Comparison of ENCODE assay signal across 10 cellular contexts in genomic region chr6:4370066-4370465, GRCh38.
DNase-seq lines count a peak whose midpoint lies in the region; ATAC-seq and TF ChIP-seq lines count a peak whose summit lies in the region.
"Had no signal": no experiment of that assay in that cellular context is flagged by ENCODE, and none has a peak within 500 bp of the region (broad histone marks: within the 10 kb centered on the region; RNA-seq: fewer than 3 reads in every experiment).

No MANE protein-coding gene starts in this region.

- no peaks in the 10 kb centered on the region for H3K9me3 Mint-ChIP-seq in activated CD4-positive, alpha-beta memory T cell treated with anti-CD3 and anti-CD28 coated beads, Interleukin-2, amount 10 ng/mL, durations not matched to agents 7 days and 5 days

- no peaks in the 10 kb centered on the region for H3K9me3 ChIP-seq in left ventricle myocardium inferior (replicated peaks)

- no peaks in the 10 kb centered on the region for H3K27me3 ChIP-seq in left ventricle myocardium inferior (ENCODE audit: low read depth)

- no peak for DNase-seq in left ventricle myocardium inferior
- no peak for DNase-seq in Right ventricle myocardium inferior (ENCODE audit: missing footprints)
- peak; percentile 88 to 91 for DNase-seq in foreskin fibroblast
- DNase-seq in activated CD4-positive, alpha-beta memory T cell treated with anti-CD3 and anti-CD28 coated beads, Interleukin-2, amount 10 ng/mL, durations not matched to agents 7 days and 5 days: no peak
- DNase-seq in stimulated activated CD4-positive, alpha-beta T cell treated with anti-CD3 and anti-CD28 coated beads, Interleukin-4, amount 100 ng/mL, for 1 hour: no peak
- DNase-seq: hippocampal formation; stimulated activated CD4-positive, alpha-beta T cell treated with anti-CD3 and anti-CD28 coated beads, Interleukin-15, amount 100 ng/mL, for 24 hours had no signal

- intact Hi-C loops in left ventricle myocardium inferior (cut with micrococcal nuclease) (no loop called here), Right ventricle myocardium inferior (cut with DNase I) (loop anchor here (2.0 to 5.0 kb wide), 2 partner anchors 33 to 407 kb away; partner anchors contain the start of gene CDYL)

- H3K4me1 Mint-ChIP-seq in activated CD4-positive, alpha-beta memory T cell treated with anti-CD3 and anti-CD28 coated beads, Interleukin-2, amount 10 ng/mL, durations not matched to agents 7 days and 5 days: no peaks in the 10 kb centered on the region

- H3K27ac Mint-ChIP-seq in activated CD4-positive, alpha-beta memory T cell treated with anti-CD3 and anti-CD28 coated beads, Interleukin-2, amount 10 ng/mL, durations not matched to agents 7 days and 5 days: no peak overlapping the region

- H3K36me3 ChIP-seq in left ventricle myocardium inferior: no peaks in the 10 kb centered on the region

- CTCF ChIA-PET in activated CD4-positive, alpha-beta memory T cell treated with anti-CD3 and anti-CD28 coated beads, Interleukin-2, amount 10 ng/mL, durations not matched to agents 7 days and 5 days (lab: Charles Lee): no interaction called here

- ATAC-seq in Right ventricle myocardium inferior (no peak), HG03139 (IDR thresholded peaks at IDR 0.05; ENCODE audit: unreplicated experiment) (no peak), HG03439 (IDR thresholded peaks at IDR 0.05; ENCODE audit: unreplicated experiment) (no peak)

- POLR2A ChIA-PET in activated CD4-positive, alpha-beta memory T cell treated with anti-CD3 and anti-CD28 coated beads, Interleukin-2, amount 10 ng/mL, durations not matched to agents 7 days and 5 days (lab: Charles Lee): no interaction called here

- H3K4me3 ChIP-seq in left ventricle myocardium inferior (no peak overlapping the region), WI38 (ENCODE audit: low read depth, low read length) (peak overlapping the region; percentile 43), foreskin fibroblast (ENCODE audit: low read depth in 1 of 2, low read length in 2 of 2) (no peak overlapping the region)

- TF ChIP-seq CTCF in left ventricle myocardium inferior (IDR thresholded peaks at IDR 0.05; ENCODE audit: borderline replicate concordance): no peak
- no peak for TF ChIP-seq CTCF in WI38 (IDR thresholded peaks at IDR 0.05; ENCODE audit: low read depth, low read length)
- TF ChIP-seq CTCF in foreskin fibroblast (IDR thresholded peaks at IDR 0.05; ENCODE audit: low read depth, low read length): no peak

- no peak overlapping the region for H3K4me3 Mint-ChIP-seq in activated CD4-positive, alpha-beta memory T cell treated with anti-CD3 and anti-CD28 coated beads, Interleukin-2, amount 10 ng/mL, durations not matched to agents 7 days and 5 days

- peak overlapping the region; percentile 84 for H3K27ac ChIP-seq in left ventricle myocardium inferior (replicated peaks)

- peaks cover 51% of the 10 kb centered on the region for H3K4me1 ChIP-seq in left ventricle myocardium inferior

- H3K36me3 Mint-ChIP-seq in activated CD4-positive, alpha-beta memory T cell treated with anti-CD3 and anti-CD28 coated beads, Interleukin-2, amount 10 ng/mL, durations not matched to agents 7 days and 5 days (ENCODE audit: low read depth): no peaks in the 10 kb centered on the region

- no peaks in the 10 kb centered on the region for H3K27me3 Mint-ChIP-seq in activated CD4-positive, alpha-beta memory T cell treated with anti-CD3 and anti-CD28 coated beads, Interleukin-2, amount 10 ng/mL, durations not matched to agents 7 days and 5 days

Comparison
In these comparisons a context has a peak if more than half of its experiments do, and no peak if none do; other contexts are left out.
1. DNase-seq: peak in foreskin fibroblast (2 of 2); none in left ventricle myocardium inferior (single experiment), Right ventricle myocardium inferior (single experiment), activated CD4-positive, alpha-beta memory T cell treated with anti-CD3 and anti-CD28 coated beads, Interleukin-2, amount 10 ng/mL, durations not matched to agents 7 days and 5 days (single experiment) and stimulated activated CD4-positive, alpha-beta T cell treated with anti-CD3 and anti-CD28 coated beads, Interleukin-4, amount 100 ng/mL, for 1 hour (single experiment).